ENCODE assay signal across 1 cellular context in the genomic region with DNA sequence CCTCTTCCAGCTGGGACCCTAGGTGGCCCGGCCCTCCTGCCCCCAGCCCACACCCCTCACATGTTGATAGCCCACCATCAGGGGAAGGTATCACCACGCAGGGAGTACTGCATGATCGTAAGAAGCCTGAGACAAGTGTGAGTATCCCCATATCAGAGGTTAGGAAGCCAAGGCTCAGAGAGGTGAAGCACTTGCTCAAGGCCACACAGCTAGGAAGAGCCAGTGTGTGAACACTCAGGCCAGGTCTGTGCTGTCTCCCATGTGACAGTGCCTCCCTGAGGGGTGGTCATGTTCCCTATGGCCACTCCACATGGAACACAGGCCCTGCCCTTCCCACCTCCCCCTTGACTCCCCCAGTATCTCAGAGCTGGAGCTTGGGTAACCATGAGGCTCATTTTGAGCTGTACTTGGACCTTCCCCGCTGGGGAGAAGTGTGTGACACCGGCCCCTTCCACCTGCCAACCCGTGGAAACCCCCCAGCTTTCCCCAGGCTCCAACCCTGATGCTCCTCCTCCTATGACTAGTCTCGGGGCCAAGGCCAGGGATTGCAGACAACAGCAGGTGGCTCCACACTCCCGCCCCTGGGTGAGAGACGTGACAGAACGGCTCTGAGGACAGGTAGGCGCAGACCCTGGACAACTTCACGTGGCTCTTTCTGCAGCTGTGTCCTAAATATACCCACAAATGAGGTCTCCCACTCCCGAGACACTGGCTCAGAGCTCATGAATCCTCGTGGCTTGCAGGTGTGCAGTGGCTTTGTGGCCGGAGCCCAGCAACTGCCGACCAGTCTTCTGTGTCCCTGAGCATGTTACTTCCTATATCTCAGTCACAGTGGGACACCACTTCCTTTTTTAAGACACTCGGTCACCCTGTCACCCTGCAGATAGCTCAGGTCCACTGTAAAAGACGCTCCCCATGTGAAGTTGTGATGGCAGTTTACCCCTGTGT.
TF ChIP-seq lines count a peak whose summit lies in the region.

No MANE protein-coding gene starts in this region.

TF ChIP-seq in GM12878, 131 proteins besides CTCF, POLR2A, EP300 and RAD21 (continued from another document and continues in another):
- peak; percentile 95 for TF ChIP-seq TCF12 (IDR thresholded peaks at IDR 0.05; ENCODE audit: low read depth, low read length)
- TF ChIP-seq POLR2AphosphoS2 (IDR thresholded peaks at IDR 0.05; ENCODE audit: low read depth, low read length): peak; percentile 46; the same call in 1 of the 2 replicates
- TF ChIP-seq ZNF217 (IDR thresholded peaks at IDR 0.05): peak; percentile 46; the same call in 1 of the 2 replicates
- TF ChIP-seq ZNF274 (IDR thresholded peaks at IDR 0.05; ENCODE audit: insufficient read depth, insufficient read length): no peak
- TF ChIP-seq ETV6 (conservative IDR thresholded peaks at IDR 0.05 in 1 of 2, IDR thresholded peaks at IDR 0.05 in 1 of 2; ENCODE audit: borderline replicate concordance in 1 of 2, low read depth in 1 of 2): peak in 1 of 2 experiments; percentile 67; a peak in 1 of 4 replicates
- no peak for TF ChIP-seq TARDBP (IDR thresholded peaks at IDR 0.05; ENCODE audit: borderline replicate concordance)
- peak; percentile 98 for TF ChIP-seq MXI1 (IDR thresholded peaks at IDR 0.05; ENCODE audit: low read depth, low read length)
- TF ChIP-seq CBX5 (IDR thresholded peaks at IDR 0.05; ENCODE audit: low read depth): no peak
- peak; percentile 75; the same call in 1 of the 2 replicates for TF ChIP-seq MEF2A (IDR thresholded peaks at IDR 0.05; ENCODE audit: insufficient read depth, low read depth, low read length)
- TF ChIP-seq CREB1 (IDR thresholded peaks at IDR 0.05; ENCODE audit: low read depth): peak; percentile 59
- no peak for TF ChIP-seq IRF3 (IDR thresholded peaks at IDR 0.05)
- peak; percentile 57; the same call in 1 of the 2 replicates for TF ChIP-seq TBL1XR1 (IDR thresholded peaks at IDR 0.05; ENCODE audit: low read depth, low read length)
- TF ChIP-seq IKZF2 (IDR thresholded peaks at IDR 0.05): peak; percentile 95 to 96
- no peak for TF ChIP-seq SIX5 (IDR thresholded peaks at IDR 0.05; ENCODE audit: low read depth, low read length, severe bottlenecking)
- no peak for TF ChIP-seq MYC (IDR thresholded peaks at IDR 0.05; ENCODE audit: insufficient read depth, insufficient read length, insufficient replicate concordance, low read length, severe bottlenecking)
- TF ChIP-seq, protein P1, sequence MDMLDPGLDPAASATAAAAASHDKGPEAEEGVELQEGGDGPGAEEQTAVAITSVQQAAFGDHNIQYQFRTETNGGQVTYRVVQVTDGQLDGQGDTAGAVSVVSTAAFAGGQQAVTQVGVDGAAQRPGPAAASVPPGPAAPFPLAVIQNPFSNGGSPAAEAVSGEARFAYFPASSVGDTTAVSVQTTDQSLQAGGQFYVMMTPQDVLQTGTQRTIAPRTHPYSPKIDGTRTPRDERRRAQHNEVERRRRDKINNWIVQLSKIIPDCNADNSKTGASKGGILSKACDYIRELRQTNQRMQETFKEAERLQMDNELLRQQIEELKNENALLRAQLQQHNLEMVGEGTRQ (IDR thresholded peaks at IDR 0.05; ENCODE audit: borderline replicate concordance, low read depth, low read length): no peak; the same call in 1 of the 2 replicates
- TF ChIP-seq HCFC1 (IDR thresholded peaks at IDR 0.05; ENCODE audit: low read length): no peak
- peak; percentile 94 for TF ChIP-seq MTA2 (IDR thresholded peaks at IDR 0.05; ENCODE audit: low read depth)
- peak; percentile 98 for TF ChIP-seq SKIL (IDR thresholded peaks at IDR 0.05; ENCODE audit: low read depth, poor library complexity, severe bottlenecking)
- TF ChIP-seq GABPA (IDR thresholded peaks at IDR 0.05; ENCODE audit: low read depth): no peak
- peak; percentile 43; the same call in 1 of the 2 replicates for TF ChIP-seq IRF4 (IDR thresholded peaks at IDR 0.05; ENCODE audit: low read depth, low read length)
- TF ChIP-seq BACH1 (IDR thresholded peaks at IDR 0.05; ENCODE audit: borderline replicate concordance): peak; percentile 91
- no peak for TF ChIP-seq CHD1 (IDR thresholded peaks at IDR 0.05; ENCODE audit: low read depth, low read length)
- no peak; the same call in 1 of the 2 replicates for TF ChIP-seq ZBED1 (IDR thresholded peaks at IDR 0.05; ENCODE audit: borderline replicate concordance)
- peak; percentile 98 for TF ChIP-seq RELA (IDR thresholded peaks at IDR 0.05; ENCODE audit: borderline replicate concordance, partially characterized antibody)
- TF ChIP-seq KAT2A (conservative IDR thresholded peaks at IDR 0.05; ENCODE audit: control insufficient read depth, low read depth, low read length): no peak
- TF ChIP-seq GATAD2B (conservative IDR thresholded peaks at IDR 0.05; ENCODE audit: low read depth): peak; percentile 86
- peak; percentile 33; the same call in 1 of the 2 replicates for TF ChIP-seq ELK1 (IDR thresholded peaks at IDR 0.05; ENCODE audit: low read depth, low read length)
- TF ChIP-seq, protein P2, sequence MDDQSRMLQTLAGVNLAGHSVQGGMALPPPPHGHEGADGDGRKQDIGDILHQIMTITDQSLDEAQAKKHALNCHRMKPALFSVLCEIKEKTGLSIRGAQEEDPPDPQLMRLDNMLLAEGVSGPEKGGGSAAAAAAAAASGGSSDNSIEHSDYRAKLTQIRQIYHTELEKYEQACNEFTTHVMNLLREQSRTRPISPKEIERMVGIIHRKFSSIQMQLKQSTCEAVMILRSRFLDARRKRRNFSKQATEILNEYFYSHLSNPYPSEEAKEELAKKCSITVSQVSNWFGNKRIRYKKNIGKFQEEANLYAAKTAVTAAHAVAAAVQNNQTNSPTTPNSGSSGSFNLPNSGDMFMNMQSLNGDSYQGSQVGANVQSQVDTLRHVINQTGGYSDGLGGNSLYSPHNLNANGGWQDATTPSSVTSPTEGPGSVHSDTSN (IDR thresholded peaks at IDR 0.05; ENCODE audit: insufficient replicate concordance, low read depth, low read length): no peak
- peak; percentile 95 for TF ChIP-seq SPI1 (IDR thresholded peaks at IDR 0.05; ENCODE audit: borderline replicate concordance, insufficient read depth, low read depth, low read length)
- peak; percentile 94 for TF ChIP-seq IKZF1 (conservative IDR thresholded peaks at IDR 0.05)
- no peak for TF ChIP-seq BRCA1 (IDR thresholded peaks at IDR 0.05; ENCODE audit: low read depth, low read length)
- TF ChIP-seq HDAC2 (IDR thresholded peaks at IDR 0.05): no peak
- TF ChIP-seq YBX1 (IDR thresholded peaks at IDR 0.05): no peak
- TF ChIP-seq RCOR1 (conservative IDR thresholded peaks at IDR 0.05; ENCODE audit: low read depth, low read length): no peak
- peak; percentile 64 for TF ChIP-seq LARP7 (IDR thresholded peaks at IDR 0.05)
- no peak for TF ChIP-seq ZBTB4 (CRISPR knock-in tag; IDR thresholded peaks at IDR 0.05)
- no peak for TF ChIP-seq RB1 (IDR thresholded peaks at IDR 0.05; ENCODE audit: borderline replicate concordance)
- TF ChIP-seq, protein P3, sequence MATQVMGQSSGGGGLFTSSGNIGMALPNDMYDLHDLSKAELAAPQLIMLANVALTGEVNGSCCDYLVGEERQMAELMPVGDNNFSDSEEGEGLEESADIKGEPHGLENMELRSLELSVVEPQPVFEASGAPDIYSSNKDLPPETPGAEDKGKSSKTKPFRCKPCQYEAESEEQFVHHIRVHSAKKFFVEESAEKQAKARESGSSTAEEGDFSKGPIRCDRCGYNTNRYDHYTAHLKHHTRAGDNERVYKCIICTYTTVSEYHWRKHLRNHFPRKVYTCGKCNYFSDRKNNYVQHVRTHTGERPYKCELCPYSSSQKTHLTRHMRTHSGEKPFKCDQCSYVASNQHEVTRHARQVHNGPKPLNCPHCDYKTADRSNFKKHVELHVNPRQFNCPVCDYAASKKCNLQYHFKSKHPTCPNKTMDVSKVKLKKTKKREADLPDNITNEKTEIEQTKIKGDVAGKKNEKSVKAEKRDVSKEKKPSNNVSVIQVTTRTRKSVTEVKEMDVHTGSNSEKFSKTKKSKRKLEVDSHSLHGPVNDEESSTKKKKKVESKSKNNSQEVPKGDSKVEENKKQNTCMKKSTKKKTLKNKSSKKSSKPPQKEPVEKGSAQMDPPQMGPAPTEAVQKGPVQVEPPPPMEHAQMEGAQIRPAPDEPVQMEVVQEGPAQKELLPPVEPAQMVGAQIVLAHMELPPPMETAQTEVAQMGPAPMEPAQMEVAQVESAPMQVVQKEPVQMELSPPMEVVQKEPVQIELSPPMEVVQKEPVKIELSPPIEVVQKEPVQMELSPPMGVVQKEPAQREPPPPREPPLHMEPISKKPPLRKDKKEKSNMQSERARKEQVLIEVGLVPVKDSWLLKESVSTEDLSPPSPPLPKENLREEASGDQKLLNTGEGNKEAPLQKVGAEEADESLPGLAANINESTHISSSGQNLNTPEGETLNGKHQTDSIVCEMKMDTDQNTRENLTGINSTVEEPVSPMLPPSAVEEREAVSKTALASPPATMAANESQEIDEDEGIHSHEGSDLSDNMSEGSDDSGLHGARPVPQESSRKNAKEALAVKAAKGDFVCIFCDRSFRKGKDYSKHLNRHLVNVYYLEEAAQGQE (IDR thresholded peaks at IDR 0.05; ENCODE audit: low read depth, low read length): no peak
- TF ChIP-seq BMI1 (IDR thresholded peaks at IDR 0.05; ENCODE audit: borderline replicate concordance): peak; percentile 47
- no peak for TF ChIP-seq SMAD5 (IDR thresholded peaks at IDR 0.05; ENCODE audit: low read depth)
- TF ChIP-seq POU2F2 (IDR thresholded peaks at IDR 0.05; ENCODE audit: borderline replicate concordance, low read depth, low read length): no peak; the same call in 2 of the 3 replicates
- TF ChIP-seq SUPT20H (IDR thresholded peaks at IDR 0.05; ENCODE audit: borderline replicate concordance, control insufficient read depth, low read depth, low read length): no peak
- TF ChIP-seq BHLHE40 (IDR thresholded peaks at IDR 0.05; ENCODE audit: borderline replicate concordance in 1 of 2, low read depth in 2 of 2, low read length in 1 of 2): peak; percentile 94 to 97
- TF ChIP-seq JUNB (IDR thresholded peaks at IDR 0.05): no peak; the same call in 1 of the 2 replicates
- TF ChIP-seq SMARCA5 (IDR thresholded peaks at IDR 0.05): peak; percentile 94
- TF ChIP-seq PAX8 (IDR thresholded peaks at IDR 0.05): no peak
- TF ChIP-seq, protein P4, sequence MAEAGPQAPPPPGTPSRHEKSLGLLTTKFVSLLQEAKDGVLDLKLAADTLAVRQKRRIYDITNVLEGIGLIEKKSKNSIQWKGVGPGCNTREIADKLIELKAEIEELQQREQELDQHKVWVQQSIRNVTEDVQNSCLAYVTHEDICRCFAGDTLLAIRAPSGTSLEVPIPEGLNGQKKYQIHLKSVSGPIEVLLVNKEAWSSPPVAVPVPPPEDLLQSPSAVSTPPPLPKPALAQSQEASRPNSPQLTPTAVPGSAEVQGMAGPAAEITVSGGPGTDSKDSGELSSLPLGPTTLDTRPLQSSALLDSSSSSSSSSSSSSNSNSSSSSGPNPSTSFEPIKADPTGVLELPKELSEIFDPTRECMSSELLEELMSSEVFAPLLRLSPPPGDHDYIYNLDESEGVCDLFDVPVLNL (IDR thresholded peaks at IDR 0.05; ENCODE audit: low read depth, low read length): no peak
- TF ChIP-seq EZH2 (IDR thresholded peaks at IDR 0.05; ENCODE audit: borderline replicate concordance, control insufficient read depth, low read depth, low read length): no peak
- TF ChIP-seq CEBPB (IDR thresholded peaks at IDR 0.05; ENCODE audit: borderline replicate concordance in 1 of 2, low read depth in 2 of 2, low read length in 2 of 2): peak in 1 of 2 experiments; percentile 26; a peak in 1 of 4 replicates
